In genomic region chr20:36786246-36786645, GRCh38 we compare ENCODE assay signal across 1 cellular context.
TF ChIP-seq lines count a peak whose summit lies in the region.

No MANE protein-coding gene starts in this region.

TF ChIP-seq in HepG2, 621 proteins besides CTCF, POLR2A, EP300 and RAD21 (continued from another document):
- 0 out of 2 replicates have a peak, but pooled peaks have one; percentile 31 for TF ChIP-seq MAFG (CRISPR knock-in tag; IDR thresholded peaks at IDR 0.05)
- TF ChIP-seq ZNF142 (CRISPR knock-in tag; IDR thresholded peaks at IDR 0.05): no peak
- no peak for TF ChIP-seq ZNF282 (IDR thresholded peaks at IDR 0.05; ENCODE audit: partially characterized antibody)
- TF ChIP-seq ZNF597 (CRISPR knock-in tag; IDR thresholded peaks at IDR 0.05): no peak
- no peak for TF ChIP-seq MBNL3 (CRISPR knock-in tag; conservative IDR thresholded peaks at IDR 0.05)
- no peak for TF ChIP-seq ZNF350 (CRISPR knock-in tag; IDR thresholded peaks at IDR 0.05; ENCODE audit: borderline replicate concordance, low read depth)
- no peak for TF ChIP-seq SOX5 (CRISPR knock-in tag; IDR thresholded peaks at IDR 0.05; ENCODE audit: borderline replicate concordance)
- no peak for TF ChIP-seq ZNF570 (CRISPR knock-in tag; IDR thresholded peaks at IDR 0.05; ENCODE audit: borderline replicate concordance)
- TF ChIP-seq RXRA (CRISPR knock-in tag; IDR thresholded peaks at IDR 0.05): 0 out of 2 replicates have a peak, but pooled peaks have one; percentile 34
